ENCODE assay signal across 8 cellular contexts in genomic region chr2:30149513-30149912, GRCh38. TPM values are rescaled to one million over a fixed set of nuclear protein-coding genes. Genes with fewer than 3 reads are reported as not detected.
DNase-seq lines count a peak whose midpoint lies in the region; ATAC-seq, FAIRE-seq and TF ChIP-seq lines count a peak whose summit lies in the region.

No MANE protein-coding gene starts in this region.

- peaks cover 72% of the 10 kb centered on the region for H3K4me1 Mint-ChIP-seq in activated T-cell treated with anti-CD3 and anti-CD28 coated beads, Interleukin-2, amount 50 U/mL, for 24 hours (ENCODE audit: low read depth)

- no peaks in the 10 kb centered on the region for H3K9me3 Mint-ChIP-seq in activated T-cell treated with anti-CD3 and anti-CD28 coated beads, Interleukin-2, amount 50 U/mL, for 24 hours

- peak overlapping the region; percentile 55 for H3K4me3 Mint-ChIP-seq in activated T-cell treated with anti-CD3 and anti-CD28 coated beads, Interleukin-2, amount 50 U/mL, for 24 hours

- H3K27me3 Mint-ChIP-seq in activated T-cell treated with anti-CD3 and anti-CD28 coated beads, Interleukin-2, amount 50 U/mL, for 24 hours: no peaks in the 10 kb centered on the region

- H3K4me1 ChIP-seq in keratinocyte (ENCODE audit: control insufficient read depth, extremely low read depth, insufficient read depth, low read length) (peaks cover 32% of the 10 kb centered on the region), transverse colon (peaks cover 29 to 60% (median 45%) of the 10 kb centered on the region in 4 donors)

- in situ Hi-C loops in transverse colon (cut with MboI; ENCODE audit: low pct_ligation_motif_present in 1 of 4, low pct_unique_long_range_greater_than_20kb in 1 of 4, low sequenced_read_pairs in 3 of 4): no loop called here

- no peak for TF ChIP-seq POLR2A in transverse colon (IDR thresholded peaks at IDR 0.05)

- H3K9me3 ChIP-seq in keratinocyte (ENCODE audit: control insufficient read depth, low read depth, low read length): no peaks in the 10 kb centered on the region
- H3K9me3 ChIP-seq in transverse colon: no peaks in the 10 kb centered on the region

- peaks cover 25% of the 10 kb centered on the region for H3K36me3 Mint-ChIP-seq in activated T-cell treated with anti-CD3 and anti-CD28 coated beads, Interleukin-2, amount 50 U/mL, for 24 hours (ENCODE audit: low read depth)

- no peaks in the 10 kb centered on the region for H3K9me1 ChIP-seq in keratinocyte (ENCODE audit: control insufficient read depth, extremely low read depth, insufficient read depth, low read length)

- dilution Hi-C loops in keratinocyte (cut with MboI; ENCODE audit: extremely low pct_ligation_motif_present, low sequenced_read_pairs): no loop called here

- H3K4me2 ChIP-seq in keratinocyte (ENCODE audit: control insufficient read depth, extremely low read depth, insufficient read depth, low read depth, low read length): peak overlapping the region; percentile 99

- 37 to 45% methylated on average over 4 to 6 of the region's 6 CpGs for WGBS in transverse colon (ENCODE audit: low coverage in 1 of 2), 2 donors

- intact Hi-C loops in transverse colon (cut with DNase I; ENCODE audit: low total_unique reads): no loop called here

- TF ChIP-seq EP300 in transverse colon (IDR thresholded peaks at IDR 0.05; ENCODE audit: low read depth): no peak

- no peak for ATAC-seq in GM21528 (IDR thresholded peaks at IDR 0.05; ENCODE audit: low FRiP score, unreplicated experiment)

- H3K79me2 ChIP-seq in keratinocyte (ENCODE audit: control insufficient read depth, insufficient read depth, low read length): peaks cover 24% of the 10 kb centered on the region

- peak overlapping the region; percentile 69 for H3K27ac Mint-ChIP-seq in activated T-cell treated with anti-CD3 and anti-CD28 coated beads, Interleukin-2, amount 50 U/mL, for 24 hours

- no peak overlapping the region for H2AFZ ChIP-seq in keratinocyte (ENCODE audit: control insufficient read depth, low read length)

- DNase-seq in A172 (ENCODE audit: low spot score): peak; percentile 25
- DNase-seq in GM19239 (ENCODE audit: insufficient read length, low spot score): no peak
- DNase-seq in activated T-cell treated with anti-CD3 and anti-CD28 coated beads, Interleukin-2, amount 50 U/mL, for 24 hours: no peak
- DNase-seq in keratinocyte (ENCODE audit: low read depth, low spot score): no peak
- DNase-seq in transverse colon: no peak
- no peak for DNase-seq in RPMI8226
- DNase-seq in ureter (ENCODE audit: low spot score): no peak

- H3K4me3 ChIP-seq in keratinocyte (ENCODE audit: control insufficient read depth in 2 of 3, extremely low read depth in 1 of 3, insufficient read depth in 2 of 3, low read depth in 1 of 3, low read length in 3 of 3): peak overlapping the region; percentile 13 to 88 (median 55)
- no peak overlapping the region for H3K4me3 ChIP-seq in transverse colon

- H3K27ac ChIP-seq in keratinocyte (ENCODE audit: control insufficient read depth, insufficient read depth, low read length) (peak overlapping the region; percentile 50), transverse colon (peak overlapping the region in 2 of 4 donors; percentile 10 to 99)

- H3K36me3 ChIP-seq in keratinocyte (ENCODE audit: control insufficient read depth in 2 of 2, extremely low read depth in 1 of 2, insufficient read depth in 2 of 2, low read length in 2 of 2) (peaks cover 4 to 7% of the 10 kb centered on the region in 2 experiments), transverse colon (peaks cover 0 to 7% (median 0%) of the 10 kb centered on the region in 4 donors)

- H3K9ac ChIP-seq in keratinocyte (ENCODE audit: control insufficient read depth, extremely low read depth, insufficient read depth, low read length): peak overlapping the region; percentile 33

- FAIRE-seq in GM19239 (lab: Jason Lieb, UNC): peak; percentile 71
- FAIRE-seq in keratinocyte (lab: Jason Lieb, UNC): peak; percentile 84

- peaks cover 11% of the 10 kb centered on the region for H4K20me1 ChIP-seq in keratinocyte (ENCODE audit: control insufficient read depth, extremely low read depth, insufficient read depth, low read length)

- TF ChIP-seq CTCF in keratinocyte (optimal IDR thresholded peaks at IDR 0.05 in 1 of 3, IDR thresholded peaks at IDR 0.05 in 1 of 3, conservative IDR thresholded peaks at IDR 0.05 in 1 of 3; ENCODE audit: extremely low read depth in 1 of 3, insufficient read depth in 2 of 3, low read length in 3 of 3) (no peak), transverse colon (IDR thresholded peaks at IDR 0.05) (no peak)

- H3K27me3 ChIP-seq in keratinocyte (ENCODE audit: control insufficient read depth, extremely low read depth, insufficient read depth, low read length): no peaks in the 10 kb centered on the region
- H3K27me3 ChIP-seq in transverse colon: no peaks in the 10 kb centered on the region

RNA-seq across cellular contexts. Expression of gene YPEL5, which starts 2.7 kb away (rescaled TPM):
- total RNA-seq in A172 (2014; rRNA removed; shearing (Covaris generic)): 91.4 and 112 TPM in 2 replicates
- 70.7 to 149 TPM (median 126 TPM) in 3 replicates for polyA plus RNA-seq in keratinocyte
- polyA plus RNA-seq in keratinocyte (2011; ENCODE audit: low read depth): 64.9 TPM
- 101 and 134 TPM in 2 replicates for polyA plus RNA-seq in keratinocyte (2011; cell fraction: cytosol; rRNA removed)
- 118 and 123 TPM in 2 replicates for polyA plus RNA-seq in keratinocyte (2011; cell fraction: nucleus; rRNA removed)
- polyA plus RNA-seq in keratinocyte (2012; ENCODE audit: low replicate concordance): 61.5 and 163 TPM in 2 replicates
- polyA minus RNA-seq in keratinocyte: 33.9 to 127 TPM (median 83.5 TPM) in 3 replicates
- polyA minus RNA-seq in keratinocyte (2011; cell fraction: cytosol; rRNA and poly(A)+ RNA removed): 47.6 TPM
- 74.0 and 123 TPM in 2 replicates for polyA minus RNA-seq in keratinocyte (2011; cell fraction: nucleus; rRNA and poly(A)+ RNA removed)
- total RNA-seq in transverse colon: 10 to 100 TPM; 42.8 to 88.1 (median 80.5) TPM
- total RNA-seq in ureter: 113 TPM

Comparison
In these comparisons a context has a peak if more than half of its experiments do, and no peak if none do; other contexts are left out.
1. H3K4me3 ChIP-seq: peak in keratinocyte (3 of 3); none in transverse colon (0 of 4).